ENCODE assay signal across 18 cellular contexts in the genomic region with DNA sequence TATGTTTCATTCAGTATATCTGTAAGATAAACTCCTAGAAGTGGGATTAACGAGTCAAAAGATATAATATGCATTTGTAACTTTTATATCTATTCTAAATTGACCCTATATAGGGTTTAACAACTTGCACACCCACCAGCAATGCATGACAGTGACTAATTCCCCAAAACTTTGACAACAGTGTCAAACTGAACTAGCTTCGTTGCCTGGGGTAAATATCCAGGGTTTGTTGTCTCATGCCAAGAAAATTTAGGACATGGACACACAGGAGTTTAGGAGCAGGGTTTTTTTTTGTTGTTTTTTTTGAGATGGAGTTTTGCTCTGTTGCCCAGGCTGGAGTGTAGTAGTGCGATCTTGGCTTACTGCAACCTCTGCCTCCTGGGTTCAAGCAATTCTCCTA. TPM values are rescaled to one million over a fixed set of nuclear protein-coding genes. Genes with fewer than 3 reads are reported as not detected.
DNase-seq lines count a peak whose midpoint lies in the region; ATAC-seq and TF ChIP-seq lines count a peak whose summit lies in the region.
"Had no signal": no experiment of that assay in that cellular context is flagged by ENCODE, and none has a peak within 500 bp of the region (broad histone marks: within the 10 kb centered on the region; RNA-seq: fewer than 3 reads in every experiment).

No MANE protein-coding gene starts in this region.

- H3K4me3 ChIP-seq in neural progenitor cell: no peak overlapping the region
- H3K4me3 ChIP-seq: A549 had no signal

- H3K9ac ChIP-seq in neural progenitor cell: no peak overlapping the region

- peaks cover 23% of the 10 kb centered on the region for H3F3A ChIP-seq in neural progenitor cell (ENCODE audit: low read depth)

- H3K4me3 Mint-ChIP-seq in activated T-cell treated with anti-CD3 and anti-CD28 coated beads, Interleukin-2, amount 50 U/mL, for 24 hours: no peak overlapping the region
- H3K4me3 Mint-ChIP-seq in activated T-cell treated with anti-CD3 and anti-CD28 coated beads, Interleukin-2, amount 50 U/mL, for 4 hours: no peak overlapping the region
- peak overlapping the region; percentile 97 to 100 (median 99) for H3K4me3 Mint-ChIP-seq in brain
- H3K4me3 Mint-ChIP-seq in neural progenitor cell: peak overlapping the region; percentile 97

- no peak overlapping the region for H3K4me2 ChIP-seq in neural progenitor cell
- H3K4me2 ChIP-seq: A549 had no signal

- peaks cover 7% of the 10 kb centered on the region for H3K36me3 ChIP-seq in neural progenitor cell

- ATAC-seq in activated T-cell treated with anti-CD3 and anti-CD28 coated beads, Interleukin-2, amount 50 U/mL, for 4 hours: no peak
- ATAC-seq in HG02642 (IDR thresholded peaks at IDR 0.05; ENCODE audit: poor library complexity, unreplicated experiment) (no peak), GM19452 (IDR thresholded peaks at IDR 0.05; ENCODE audit: unreplicated experiment) (no peak)
- ATAC-seq: A549 had no signal

- H3K36me3 Mint-ChIP-seq in activated T-cell treated with anti-CD3 and anti-CD28 coated beads, Interleukin-2, amount 50 U/mL, for 24 hours (ENCODE audit: low read depth): peaks cover 68% of the 10 kb centered on the region
- peaks cover 18% of the 10 kb centered on the region for H3K36me3 Mint-ChIP-seq in activated T-cell treated with anti-CD3 and anti-CD28 coated beads, Interleukin-2, amount 50 U/mL, for 4 hours (ENCODE audit: insufficient read depth)
- H3K36me3 Mint-ChIP-seq in brain: peaks cover 31% of the 10 kb centered on the region
- H3K36me3 Mint-ChIP-seq in neural progenitor cell: peaks cover 14% of the 10 kb centered on the region

- peaks cover 41% of the 10 kb centered on the region for H4K20me1 ChIP-seq in neural progenitor cell (ENCODE audit: low read depth)

- no peak overlapping the region for H2AFZ ChIP-seq in neural progenitor cell (replicated peaks)

- no peaks in the 10 kb centered on the region for H3K9me3 Mint-ChIP-seq in activated T-cell treated with anti-CD3 and anti-CD28 coated beads, Interleukin-2, amount 50 U/mL, for 24 hours
- H3K9me3 Mint-ChIP-seq in activated T-cell treated with anti-CD3 and anti-CD28 coated beads, Interleukin-2, amount 50 U/mL, for 4 hours: no peaks in the 10 kb centered on the region
- peaks cover 0 to under 1% (median 0%) of the 10 kb centered on the region in 5 experiments for H3K9me3 Mint-ChIP-seq in brain
- H3K9me3 Mint-ChIP-seq in neural progenitor cell: no peaks in the 10 kb centered on the region

- no peak for DNase-seq in activated T-cell treated with anti-CD3 and anti-CD28 coated beads, Interleukin-2, amount 50 U/mL, for 24 hours
- no peak for DNase-seq in activated T-cell treated with anti-CD3 and anti-CD28 coated beads, Interleukin-2, amount 50 U/mL, for 4 hours
- DNase-seq in RPMI7951 (ENCODE audit: low read depth) (peak; percentile 48), neural progenitor cell (ENCODE audit: low spot score) (no peak), HUDEP-2 (lab: John Stamatoyannopoulos, UW; ENCODE audit: unreplicated experiment in 76 of 76) (no peak)
- DNase-seq: amniotic stem cell, Caco-2, H7, KG1, NCI-H1436, NCI-H510A treated with DMSO at 0.1 percent for 48 hours, RPMI8226 had no signal

- peak overlapping the region; percentile 100 for H3K27ac Mint-ChIP-seq in activated T-cell treated with anti-CD3 and anti-CD28 coated beads, Interleukin-2, amount 50 U/mL, for 24 hours
- H3K27ac Mint-ChIP-seq in brain (peak overlapping the region in 2 of 5 experiments; percentile 96 to 97), neural progenitor cell (no peak overlapping the region)

- H3K4me1 ChIP-seq in neural progenitor cell: peaks cover 6% of the 10 kb centered on the region

- H3K79me2 ChIP-seq in neural progenitor cell (ENCODE audit: low read depth): peaks cover 98% of the 10 kb centered on the region

- no peak for TF ChIP-seq CTCF in brain (conservative IDR thresholded peaks at IDR 0.05)
- no peak for TF ChIP-seq CTCF in neural progenitor cell (IDR thresholded peaks at IDR 0.05)

- no peaks in the 10 kb centered on the region for H3K27me3 Mint-ChIP-seq in activated T-cell treated with anti-CD3 and anti-CD28 coated beads, Interleukin-2, amount 50 U/mL, for 24 hours
- no peaks in the 10 kb centered on the region for H3K27me3 Mint-ChIP-seq in activated T-cell treated with anti-CD3 and anti-CD28 coated beads, Interleukin-2, amount 50 U/mL, for 4 hours (ENCODE audit: low read depth)
- H3K27me3 Mint-ChIP-seq in brain (peaks cover 12% of the 10 kb centered on the region), neural progenitor cell (ENCODE audit: insufficient read depth, low read depth) (peaks cover 2% of the 10 kb centered on the region)

- H3K4me1 Mint-ChIP-seq in activated T-cell treated with anti-CD3 and anti-CD28 coated beads, Interleukin-2, amount 50 U/mL, for 24 hours (ENCODE audit: low read depth): peaks cover 45% of the 10 kb centered on the region
- H3K4me1 Mint-ChIP-seq in activated T-cell treated with anti-CD3 and anti-CD28 coated beads, Interleukin-2, amount 50 U/mL, for 4 hours (ENCODE audit: low read depth): peaks cover 33% of the 10 kb centered on the region
- peaks cover 35% of the 10 kb centered on the region for H3K4me1 Mint-ChIP-seq in brain
- H3K4me1 Mint-ChIP-seq in neural progenitor cell: peaks cover 14% of the 10 kb centered on the region

- H3K27me3 ChIP-seq in neural progenitor cell: no peaks in the 10 kb centered on the region
- H3K27me3 ChIP-seq: neutrophil had no signal

- H3K27ac ChIP-seq in neural progenitor cell: no peak overlapping the region
- H3K27ac ChIP-seq: A549 had no signal

- no peaks in the 10 kb centered on the region for H3K9me3 ChIP-seq in neural progenitor cell (ENCODE audit: low read depth)
- H3K9me3 ChIP-seq: A549, Caco-2, neutrophil had no signal

RNA-seq across cellular contexts. Expression of a gene that starts 5.1 kb away (rescaled TPM):
- total RNA-seq in activated T-cell treated with anti-CD3 and anti-CD28 coated beads, Interleukin-2, amount 50 U/mL, for 4 hours: 100 to 1,000 TPM; 372 to 430 (median 428) TPM
- 153 and 175 TPM in 2 replicates for total RNA-seq in RPMI7951 (2014; rRNA removed; shearing (Covaris generic))
- polyA plus RNA-seq in brain (ENCODE audit: insufficient read depth, low read depth, low replicate concordance): 345 TPM
- total RNA-seq in neural progenitor cell (ENCODE audit: low replicate concordance): 143 and 171 TPM in 2 replicates

RNA-seq across cellular contexts. Expression of a gene that starts 15.7 kb away (rescaled TPM):
- total RNA-seq in activated T-cell treated with anti-CD3 and anti-CD28 coated beads, Interleukin-2, amount 50 U/mL, for 4 hours: 10 to 100 TPM; 13.4 to 21.6 (median 17.1) TPM
- total RNA-seq in RPMI7951 (2014; rRNA removed; shearing (Covaris generic)): not detected in 2 replicates
- 3.2 TPM for polyA plus RNA-seq in brain (ENCODE audit: insufficient read depth, low read depth, low replicate concordance)
- total RNA-seq in neural progenitor cell (ENCODE audit: low replicate concordance): 0.25 TPM in 1 of 2 replicates, not detected in the other
- total RNA-seq: Caco-2, H7, temporal lobe had no signal

Comparison
In these comparisons a context has a peak if more than half of its experiments do, and no peak if none do; other contexts are left out.
1. H3K4me3 Mint-ChIP-seq: peak in brain (5 of 5) and neural progenitor cell (single experiment); none in activated T-cell treated with anti-CD3 and anti-CD28 coated beads, Interleukin-2, amount 50 U/mL, for 24 hours (single experiment) and activated T-cell treated with anti-CD3 and anti-CD28 coated beads, Interleukin-2, amount 50 U/mL, for 4 hours (single experiment).
2. RNA of a gene that starts 15.7 kb away (total RNA-seq): 13.4 to 21.6 TPM in activated T-cell treated with anti-CD3 and anti-CD28 coated beads, Interleukin-2, amount 50 U/mL, for 4 hours; not detected in RPMI7951 and 0.25 TPM in neural progenitor cell; every median in the first group is over 10 times any median in the second.